1 cellular context compared by ENCODE assay signal in genomic region chr3:40477671-40478070, GRCh38.
TF ChIP-seq lines count a peak whose summit lies in the region.

No MANE protein-coding gene starts in this region.

TF ChIP-seq in K562, 482 proteins besides CTCF, POLR2A, EP300 and RAD21:
- TF ChIP-seq MEIS2 (IDR thresholded peaks at IDR 0.05; ENCODE audit: partially characterized antibody): peak; percentile 41
- TF ChIP-seq POU5F1 (IDR thresholded peaks at IDR 0.05; ENCODE audit: borderline replicate concordance, low read depth, low read length, partially characterized antibody): no peak
- TF ChIP-seq CUX1 (CRISPR knock-in tag; IDR thresholded peaks at IDR 0.05): no peak
- TF ChIP-seq BCL6 (CRISPR knock-in tag; IDR thresholded peaks at IDR 0.05): no peak
- TF ChIP-seq, protein P1, sequence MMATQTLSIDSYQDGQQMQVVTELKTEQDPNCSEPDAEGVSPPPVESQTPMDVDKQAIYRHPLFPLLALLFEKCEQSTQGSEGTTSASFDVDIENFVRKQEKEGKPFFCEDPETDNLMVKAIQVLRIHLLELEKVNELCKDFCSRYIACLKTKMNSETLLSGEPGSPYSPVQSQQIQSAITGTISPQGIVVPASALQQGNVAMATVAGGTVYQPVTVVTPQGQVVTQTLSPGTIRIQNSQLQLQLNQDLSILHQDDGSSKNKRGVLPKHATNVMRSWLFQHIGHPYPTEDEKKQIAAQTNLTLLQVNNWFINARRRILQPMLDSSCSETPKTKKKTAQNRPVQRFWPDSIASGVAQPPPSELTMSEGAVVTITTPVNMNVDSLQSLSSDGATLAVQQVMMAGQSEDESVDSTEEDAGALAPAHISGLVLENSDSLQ (IDR thresholded peaks at IDR 0.05): peak; percentile 76
- TF ChIP-seq HMGXB4 (CRISPR knock-in tag; IDR thresholded peaks at IDR 0.05): no peak
- no peak for TF ChIP-seq PBX2 (CRISPR knock-in tag; IDR thresholded peaks at IDR 0.05; ENCODE audit: low read depth)
- TF ChIP-seq PBX2 (tag; conservative IDR thresholded peaks at IDR 0.05; ENCODE audit: low read depth): peak; percentile 42; the same call in 1 of the 2 replicates
TF ChIP-seq in K562: peak in this region for 3.
